In genomic region chr1:218711884-218712674, GRCh38 we compare ENCODE assay signal across 13 cellular contexts.
DNase-seq lines count a peak whose midpoint lies in the region; ATAC-seq, FAIRE-seq and TF ChIP-seq lines count a peak whose summit lies in the region.
"Had no signal": no experiment of that assay in that cellular context is flagged by ENCODE, and none has a peak within 500 bp of the region (broad histone marks: within the 10 kb centered on the region; RNA-seq: fewer than 3 reads in every experiment).

No MANE protein-coding gene starts in this region.

- H3K4me3 Mint-ChIP-seq in astrocyte (ENCODE audit: unreplicated experiment): no peak overlapping the region
- H3K4me3 Mint-ChIP-seq: activated naive CD8-positive, alpha-beta T cell; dendritic cell treated with granulocyte-macrophage colony-stimulating factor and Interleukin-4, amounts not matched to agents 40 ng/mL and 50 ng/mL, for 4 days; T-helper 17 cell had no signal

- intact Hi-C loops in left ventricle myocardium superior (cut with micrococcal nuclease): no loop called here
- intact Hi-C loops in upper lobe of right lung (cut with DNase I): no loop called here

- no peaks in the 10 kb centered on the region for H3K79me2 ChIP-seq in astrocyte (ENCODE audit: insufficient read depth, low read length)

- H3K4me2 ChIP-seq in astrocyte (ENCODE audit: low read length): no peak overlapping the region

- H3K4me3 ChIP-seq in astrocyte (ENCODE audit: insufficient read depth, low read depth, low read length) (no peak overlapping the region), upper lobe of right lung (no peak overlapping the region)

- H3K9ac ChIP-seq in astrocyte (ENCODE audit: low read length): no peak overlapping the region

- H4K20me1 ChIP-seq in astrocyte (ENCODE audit: insufficient read depth, low read length): no peaks in the 10 kb centered on the region

- TF ChIP-seq CTCF in astrocyte (IDR thresholded peaks at IDR 0.05; ENCODE audit: insufficient read depth, low read depth, low read length) (no peak), upper lobe of right lung (IDR thresholded peaks at IDR 0.05) (no peak)

- ATAC-seq in left ventricle myocardium superior: peak; percentile 93
- peak; percentile 19 for ATAC-seq in upper lobe of right lung
- ATAC-seq in HG02798 (IDR thresholded peaks at IDR 0.05; ENCODE audit: poor library complexity, unreplicated experiment): no peak
- ATAC-seq: T-helper 17 cell had no signal

- no peaks in the 10 kb centered on the region for H3K27me3 Mint-ChIP-seq in astrocyte (ENCODE audit: low read depth, unreplicated experiment)
- H3K27me3 Mint-ChIP-seq: dendritic cell treated with granulocyte-macrophage colony-stimulating factor and Interleukin-4, amounts not matched to agents 40 ng/mL and 50 ng/mL, for 4 days; T-helper 17 cell had no signal

- H3K27me3 ChIP-seq in astrocyte (ENCODE audit: insufficient read depth, low read length) (no peaks in the 10 kb centered on the region), upper lobe of right lung (no peaks in the 10 kb centered on the region)

- peak; percentile 29 for FAIRE-seq in astrocyte (lab: Jason Lieb, UNC)

- H3K4me1 ChIP-seq in astrocyte (ENCODE audit: insufficient read depth, low read length): peaks cover 10% of the 10 kb centered on the region
- H3K4me1 ChIP-seq in upper lobe of right lung: no peaks in the 10 kb centered on the region

- H3K4me1 Mint-ChIP-seq in astrocyte (ENCODE audit: low read depth, unreplicated experiment): peaks cover 10% of the 10 kb centered on the region
- H3K4me1 Mint-ChIP-seq: T-helper 17 cell had no signal

- no peak overlapping the region for H3K27ac ChIP-seq in astrocyte (ENCODE audit: low read depth, low read length)
- H3K27ac ChIP-seq in upper lobe of right lung: no peak overlapping the region

- H3K36me3 Mint-ChIP-seq in astrocyte (ENCODE audit: low read depth, unreplicated experiment): no peaks in the 10 kb centered on the region
- H3K36me3 Mint-ChIP-seq: activated naive CD8-positive, alpha-beta T cell had no signal

- peak overlapping the region; percentile 35 for H2AFZ ChIP-seq in astrocyte (ENCODE audit: low read depth, low read length)

- H3K27ac Mint-ChIP-seq in astrocyte (ENCODE audit: unreplicated experiment): no peak overlapping the region
- H3K27ac Mint-ChIP-seq: activated naive CD8-positive, alpha-beta T cell; dendritic cell treated with granulocyte-macrophage colony-stimulating factor and Interleukin-4, amounts not matched to agents 40 ng/mL and 50 ng/mL, for 4 days; T-helper 17 cell had no signal

- peak; percentile 51 for DNase-seq in HT1080 (ENCODE audit: low read depth)
- no peak for DNase-seq in astrocyte (ENCODE audit: low read depth)
- DNase-seq in left ventricle myocardium superior: peak; percentile 22
- no peak for DNase-seq in upper lobe of right lung
- DNase-seq in activated CD4-positive, CD25-positive, alpha-beta regulatory T cell (lab: John Stamatoyannopoulos, UW): no peak
- no peak for DNase-seq in effector CD4-positive, alpha-beta T cell
- DNase-seq: Calu3, H7, NCI-H1930, T-helper 17 cell had no signal

- H3K9me3 ChIP-seq in astrocyte (ENCODE audit: insufficient read depth, low read depth, low read length) (peaks cover 4% of the 10 kb centered on the region), upper lobe of right lung (no peaks in the 10 kb centered on the region)

- peaks cover 4% of the 10 kb centered on the region for H3K9me3 Mint-ChIP-seq in astrocyte (ENCODE audit: unreplicated experiment)

- H3K36me3 ChIP-seq in astrocyte (ENCODE audit: insufficient read depth, low read length) (no peaks in the 10 kb centered on the region), upper lobe of right lung (no peaks in the 10 kb centered on the region)

Comparison
In these comparisons a context has a peak if more than half of its experiments do, and no peak if none do; other contexts are left out.
1. DNase-seq: peak in HT1080 (single experiment) and left ventricle myocardium superior (single experiment); none in astrocyte (single experiment), upper lobe of right lung (single experiment), activated CD4-positive, CD25-positive, alpha-beta regulatory T cell (0 of 4) and effector CD4-positive, alpha-beta T cell (single experiment).